ENCODE assay signal across 30 cellular contexts in the genomic region with DNA sequence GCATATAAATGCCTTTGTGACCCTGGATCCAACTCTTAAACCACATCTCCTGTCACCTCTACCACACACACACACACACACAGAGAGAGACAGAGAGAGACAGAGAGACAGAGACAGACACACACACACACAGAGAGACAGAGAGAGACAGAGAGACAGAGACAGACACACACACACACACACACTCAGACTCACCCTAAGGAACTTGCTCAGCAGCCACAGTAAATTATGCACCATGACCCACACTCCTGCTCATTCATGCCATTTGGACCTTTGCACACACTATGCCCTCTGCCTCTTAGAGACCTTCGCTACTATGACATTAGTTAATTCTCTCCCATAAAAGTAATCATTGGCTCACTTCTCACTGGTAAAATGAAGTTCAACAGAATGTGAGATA.
DNase-seq lines count a peak whose midpoint lies in the region; ATAC-seq and TF ChIP-seq lines count a peak whose summit lies in the region.
"Had no signal": no experiment of that assay in that cellular context is flagged by ENCODE, and none has a peak within 500 bp of the region (broad histone marks: within the 10 kb centered on the region; RNA-seq: fewer than 3 reads in every experiment).

No MANE protein-coding gene starts in this region.

- H3K4me3 Mint-ChIP-seq in MCF 10A (ENCODE audit: unreplicated experiment) = no peak overlapping the region
- H3K4me3 Mint-ChIP-seq in WTC11 = no peak overlapping the region
- H3K4me3 Mint-ChIP-seq in stimulated activated naive CD8-positive, alpha-beta T cell treated with anti-CD3 and anti-CD28 coated beads, Interleukin-15, amount 100 ng/mL, for 72 hours = no peak overlapping the region
- H3K4me3 Mint-ChIP-seq: activated CD8-positive, alpha-beta T cell treated with anti-CD3 and anti-CD28 coated beads, Interleukin-2, amount 10 ng/mL, durations not matched to agents 7 days and 5 days; CD8-positive, alpha-beta T cell; immature natural killer cell had no signal

- POLR2A ChIA-PET in MCF 10A (lab: Yijun Ruan, JAX) (interaction anchor here (0.5 kb wide), 1 partner anchor 325 kb away, joined by 3 read pairs; no protein-coding TSS in a partner anchor), WTC11 (lab: Charles Lee) (no interaction called here)

- in situ Hi-C loops in mammary epithelial cell (cut with MboI; ENCODE audit: low sequenced_read_pairs in 2 of 2) = no loop called here

- H3K4me1 Mint-ChIP-seq in MCF 10A (ENCODE audit: insufficient read depth, unreplicated experiment) (peaks cover 7% of the 10 kb centered on the region), WTC11 (peaks cover 8% of the 10 kb centered on the region; the same call in 1 of the 2 replicates)
- H3K4me1 Mint-ChIP-seq in stimulated activated naive CD8-positive, alpha-beta T cell treated with anti-CD3 and anti-CD28 coated beads, Interleukin-15, amount 100 ng/mL, for 72 hours = peaks cover 17% of the 10 kb centered on the region
- H3K4me1 Mint-ChIP-seq: immature natural killer cell had no signal

- H3K4me1 ChIP-seq in mammary epithelial cell (ENCODE audit: insufficient read depth, low read length) = peaks cover 4% of the 10 kb centered on the region
- peaks cover 45% of the 10 kb centered on the region for H3K4me1 ChIP-seq in muscle layer of colon (ENCODE audit: insufficient read depth, low read length)
- H3K4me1 ChIP-seq: Peyer's patch, spleen had no signal

- H3K4me2 ChIP-seq in mammary epithelial cell (ENCODE audit: insufficient read depth, low read depth, low read length) = no peak overlapping the region

- no peak overlapping the region for H2AFZ ChIP-seq in mammary epithelial cell (ENCODE audit: low read depth, low read length)

- H3K27me3 ChIP-seq in mammary epithelial cell (ENCODE audit: insufficient read depth, low read length) = no peaks in the 10 kb centered on the region
- H3K27me3 ChIP-seq in muscle layer of colon (ENCODE audit: control insufficient read depth in 1 of 2, insufficient read depth in 2 of 2, low read length in 2 of 2) = no peaks in the 10 kb centered on the region
- H3K27me3 ChIP-seq: Peyer's patch, spleen had no signal

- no peaks in the 10 kb centered on the region for H3K9me3 Mint-ChIP-seq in MCF 10A (ENCODE audit: unreplicated experiment)
- H3K9me3 Mint-ChIP-seq in WTC11 = peaks cover 24% of the 10 kb centered on the region
- H3K9me3 Mint-ChIP-seq in stimulated activated naive CD8-positive, alpha-beta T cell treated with anti-CD3 and anti-CD28 coated beads, Interleukin-15, amount 100 ng/mL, for 72 hours = peaks cover 0 to 9% of the 10 kb centered on the region in 2 donors
- H3K9me3 Mint-ChIP-seq: activated naive CD8-positive, alpha-beta T cell treated with anti-CD3 and anti-CD28 coated beads, Interleukin-2, amount 10 ng/mL, durations not matched to agents 7 days and 5 days had no signal

- no peak overlapping the region for H3K9ac ChIP-seq in mammary epithelial cell (ENCODE audit: insufficient read depth, low read length)
- no peak overlapping the region for H3K9ac ChIP-seq in muscle layer of colon (ENCODE audit: low read length)

- BruUV-seq in MCF 10A (replicated peaks; lab: Mats Ljungman, UMichigan) (no TSS peak), mammary epithelial cell (replicated peaks; lab: Mats Ljungman, UMichigan) (no TSS peak)

- TF ChIP-seq CTCF in MCF 10A (IDR thresholded peaks at IDR 0.05; ENCODE audit: unreplicated experiment) (no peak), mammary epithelial cell (conservative IDR thresholded peaks at IDR 0.05 in 1 of 2, IDR thresholded peaks at IDR 0.05 in 1 of 2; ENCODE audit: extremely low read depth in 1 of 2, insufficient read depth in 1 of 2, low read depth in 1 of 2, low read length in 2 of 2) (no peak), VCaP (conservative IDR thresholded peaks at IDR 0.05) (no peak), WTC11 (IDR thresholded peaks at IDR 0.05) (no peak)

- no peaks in the 10 kb centered on the region for H3K27me3 Mint-ChIP-seq in MCF 10A (ENCODE audit: insufficient read depth, unreplicated experiment)
- H3K27me3 Mint-ChIP-seq in WTC11 (ENCODE audit: low read depth) = peaks cover 3% of the 10 kb centered on the region; the same call in 1 of the 2 replicates
- H3K27me3 Mint-ChIP-seq in stimulated activated naive CD8-positive, alpha-beta T cell treated with anti-CD3 and anti-CD28 coated beads, Interleukin-15, amount 100 ng/mL, for 72 hours = peaks cover 27% of the 10 kb centered on the region
- H3K27me3 Mint-ChIP-seq: activated naive CD8-positive, alpha-beta T cell treated with anti-CD3 and anti-CD28 coated beads, Interleukin-2, amount 10 ng/mL, durations not matched to agents 7 days and 5 days had no signal

- H3K4me3 ChIP-seq in mammary epithelial cell (replicated peaks in 1 of 3; ENCODE audit: insufficient read depth in 1 of 3, low read depth in 2 of 3, low read length in 3 of 3) (no peak overlapping the region), muscle layer of colon (ENCODE audit: low read depth in 1 of 2, low read length in 2 of 2) (no peak overlapping the region)
- H3K4me3 ChIP-seq: coronary artery, Peyer's patch, spleen had no signal

- CTCF ChIA-PET in MCF 10A (lab: Yijun Ruan, JAX) = interaction anchor here (0.5 kb wide), 1 partner anchor 762 kb away, joined by 4 read pairs; no protein-coding TSS in a partner anchor
- CTCF ChIA-PET in mammary epithelial cell (lab: Charles Lee; ENCODE audit: low non-redundant PET) = no interaction called here
- CTCF ChIA-PET in WTC11 (lab: Charles Lee) = no interaction called here

- H3K27ac Mint-ChIP-seq in MCF 10A (ENCODE audit: low read depth, unreplicated experiment) = peak overlapping the region; percentile 46
- H3K27ac Mint-ChIP-seq in WTC11 = no peak overlapping the region
- H3K27ac Mint-ChIP-seq in stimulated activated naive CD8-positive, alpha-beta T cell treated with anti-CD3 and anti-CD28 coated beads, Interleukin-15, amount 100 ng/mL, for 72 hours = no peak overlapping the region
- H3K27ac Mint-ChIP-seq: activated CD8-positive, alpha-beta T cell treated with anti-CD3 and anti-CD28 coated beads, Interleukin-2, amount 10 ng/mL, durations not matched to agents 7 days and 5 days; CD8-positive, alpha-beta T cell; immature natural killer cell had no signal

- DNase-seq in MCF 10A (ENCODE audit: unreplicated experiment) (no peak), mammary epithelial cell (no peak), WTC11 (ENCODE audit: low spot score) (no peak), cerebellum (ENCODE audit: low spot score) (no peak)
- no peak for DNase-seq in stimulated activated CD4-positive, alpha-beta T cell treated with anti-CD3 and anti-CD28 coated beads, Interleukin-4, amount 100 ng/mL, for 4 hours
- no peak for DNase-seq in stimulated activated naive CD8-positive, alpha-beta T cell treated with anti-CD3 and anti-CD28 coated beads, Interleukin-15, amount 100 ng/mL, for 72 hours
- DNase-seq: activated CD8-positive, alpha-beta T cell treated with anti-CD3 and anti-CD28 coated beads, Interleukin-2, amount 10 ng/mL, durations not matched to agents 7 days and 5 days; activated effector memory CD4-positive, alpha-beta T cell treated with anti-CD3 and anti-CD28 coated beads, Interleukin-2, amount 50 U/mL, for 16 hours; activated naive CD8-positive, alpha-beta T cell treated with anti-CD3 and anti-CD28 coated beads, Interleukin-2, amount 10 ng/mL, durations not matched to agents 7 days and 5 days; aorta; CD8-positive, alpha-beta T cell; effector memory CD4-positive, alpha-beta T cell; immature natural killer cell; Kasumi-1; left colon; mesenchymal stem cell; NCI-H1436; NCI-H2081; NCI-H226; NCI-H69; Peyer's patch; posterior cingulate gyrus; right cardiac atrium; SHP77; spleen had no signal

- WGBS in mammary epithelial cell (ENCODE audit: low coverage, missing lambda C conversion rate) = 100% methylated on average over 1 of the region's 1 CpG

- intact Hi-C loops in MCF 10A (cut with micrococcal nuclease) = no loop called here
- intact Hi-C loops in mammary epithelial cell (cut with micrococcal nuclease) = no loop called here

- H3K27ac ChIP-seq in mammary epithelial cell (ENCODE audit: insufficient read depth, low read depth, low read length) (no peak overlapping the region), VCaP (peak overlapping the region; percentile 88), muscle layer of colon (ENCODE audit: low read depth, low read length) (peak overlapping the region; percentile 67)
- H3K27ac ChIP-seq: epithelial cell of prostate, HL-60, spleen had no signal

- dilution Hi-C loops in mammary epithelial cell (cut with HindIII; ENCODE audit: low sequenced_read_pairs) = loop anchor here (5.0 kb wide), 1 partner anchor 63 kb away; no protein-coding TSS in a partner anchor

- H3K36me3 Mint-ChIP-seq in MCF 10A (ENCODE audit: insufficient read depth, unreplicated experiment) (no peaks in the 10 kb centered on the region), WTC11 (peaks cover 16% of the 10 kb centered on the region)
- H3K36me3 Mint-ChIP-seq: activated naive CD8-positive, alpha-beta T cell treated with anti-CD3 and anti-CD28 coated beads, Interleukin-2, amount 10 ng/mL, durations not matched to agents 7 days and 5 days; CD8-positive, alpha-beta T cell; immature natural killer cell had no signal

- peaks cover 6% of the 10 kb centered on the region for H3K9me3 ChIP-seq in mammary epithelial cell (replicated peaks; ENCODE audit: insufficient read depth, low read length)
- H3K9me3 ChIP-seq in muscle layer of colon (ENCODE audit: low read length) = no peaks in the 10 kb centered on the region

- no peaks in the 10 kb centered on the region for H3K79me2 ChIP-seq in mammary epithelial cell (ENCODE audit: insufficient read depth, low read length)

- ATAC-seq in WTC11 = no peak
- ATAC-seq in stimulated activated naive CD8-positive, alpha-beta T cell treated with anti-CD3 and anti-CD28 coated beads, Interleukin-15, amount 100 ng/mL, for 72 hours = no peak
- ATAC-seq: CD8-positive, alpha-beta T cell; left colon; right cardiac atrium had no signal

- H3K36me3 ChIP-seq in mammary epithelial cell (ENCODE audit: insufficient read depth, low read length) (no peaks in the 10 kb centered on the region), muscle layer of colon (ENCODE audit: insufficient read depth, low read length) (peaks cover 17% of the 10 kb centered on the region)
- H3K36me3 ChIP-seq: Peyer's patch, spleen had no signal

- H4K20me1 ChIP-seq in mammary epithelial cell (ENCODE audit: insufficient read depth, low read length) = no peaks in the 10 kb centered on the region

TF ChIP-seq in WTC11, 78 proteins besides CTCF, POLR2A, EP300 and RAD21 (continues in another document):
- TF ChIP-seq NR3C1 (CRISPR knock-in tag; conservative IDR thresholded peaks at IDR 0.05; ENCODE audit: low read depth) (no peak), PRRX2 (CRISPR knock-in tag; IDR thresholded peaks at IDR 0.05) (no peak), ZNF263 (CRISPR knock-in tag; IDR thresholded peaks at IDR 0.05; ENCODE audit: low read depth) (no peak), FOXK1 (CRISPR knock-in tag; IDR thresholded peaks at IDR 0.05) (no peak), GRHL2 (CRISPR knock-in tag; IDR thresholded peaks at IDR 0.05; ENCODE audit: insufficient replicate concordance, severe bottlenecking) (no peak), ZNF416 (CRISPR knock-in tag; IDR thresholded peaks at IDR 0.05) (no peak), CREM (CRISPR knock-in tag; IDR thresholded peaks at IDR 0.05) (no peak), NFE2L1 (CRISPR knock-in tag; IDR thresholded peaks at IDR 0.05) (no peak)
